ENCODE assay signal across 9 cellular contexts in the genomic region with DNA sequence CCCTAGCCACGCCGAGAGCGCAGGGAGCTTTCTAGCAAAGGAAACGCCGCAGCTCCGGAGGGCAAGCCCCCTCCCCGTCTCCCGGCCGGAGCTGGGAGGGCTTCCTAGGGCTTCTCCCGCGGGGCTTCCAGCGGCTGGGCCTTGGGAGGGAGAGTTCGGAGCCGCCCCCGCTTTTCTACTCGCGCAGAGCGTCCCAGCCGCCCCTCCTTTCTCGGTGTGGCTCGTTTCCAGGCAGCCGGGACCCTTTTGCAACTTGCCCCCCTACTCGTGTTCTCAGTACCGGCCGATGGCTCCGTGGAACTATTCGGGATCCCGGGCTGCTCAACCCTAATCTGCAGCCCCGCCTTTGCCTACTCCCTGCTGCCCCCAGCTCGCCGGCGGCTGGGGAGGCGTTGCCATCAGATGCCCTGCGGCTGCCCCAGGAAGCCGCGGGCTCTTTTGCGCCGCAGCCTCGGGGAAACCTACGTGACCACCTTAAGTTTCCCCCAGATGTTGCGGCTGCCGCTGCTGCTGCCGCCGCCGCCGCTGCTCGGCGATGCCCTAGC. TPM values are rescaled to one million over a fixed set of nuclear protein-coding genes. Genes with fewer than 3 reads are reported as not detected.
DNase-seq lines count a peak whose midpoint lies in the region; ATAC-seq, FAIRE-seq and TF ChIP-seq lines count a peak whose summit lies in the region.
"Had no signal": no experiment of that assay in that cellular context is flagged by ENCODE, and none has a peak within 500 bp of the region (broad histone marks: within the 10 kb centered on the region; RNA-seq: fewer than 3 reads in every experiment).

No MANE protein-coding gene starts in this region.

- H3K4me1 ChIP-seq in colonic mucosa: no peaks in the 10 kb centered on the region
- peaks cover 30% of the 10 kb centered on the region for H3K4me1 ChIP-seq in HepG2 (ENCODE audit: insufficient read depth, low read length)

- TF ChIP-seq RAD21 in HepG2 (CRISPR knock-in tag; IDR thresholded peaks at IDR 0.05): no peak

- 1% methylated on average over 28 of the region's 48 CpGs for WGBS in HepG2 (ENCODE audit: low lambda C conversion rate)

- in situ Hi-C loops in KBM-7 (cut with MboI; ENCODE audit: low pct_unique_long_range_greater_than_20kb, low sequenced_read_pairs): loop anchor here (25.0 kb wide), 1 partner anchor 253 kb away; no protein-coding TSS in a partner anchor
- in situ Hi-C loops in HepG2 (cut with HindIII; ENCODE audit: extremely low pct_ligation_motif_present, low pct_unique_long_range_greater_than_20kb): loop anchor here (25.0 kb wide), 1 partner anchor 853 kb away; no protein-coding TSS in a partner anchor

- no peak for TF ChIP-seq CTCF in colonic mucosa (IDR thresholded peaks at IDR 0.05)
- no peak for TF ChIP-seq CTCF in HepG2 (CRISPR knock-in tag; IDR thresholded peaks at IDR 0.05)

- H3K9me3 ChIP-seq in colonic mucosa (no peaks in the 10 kb centered on the region), HepG2 (ENCODE audit: low read length) (no peaks in the 10 kb centered on the region)

- H2AFZ ChIP-seq in HepG2 (ENCODE audit: low read length): no peak overlapping the region

- peak; percentile 38 for ATAC-seq in GM21576 (IDR thresholded peaks at IDR 0.05; ENCODE audit: unreplicated experiment)
- ATAC-seq in HepG2: peak; percentile 50

- intact Hi-C loops in colonic mucosa (cut with DNase I): loop anchor here (10.0 kb wide), 1 partner anchor 251 kb away; no protein-coding TSS in a partner anchor
- intact Hi-C loops in HepG2 (cut with micrococcal nuclease; ENCODE audit: unreplicated experiment): loop anchor here (2.0 to 10.0 kb wide), 4 partner anchors 145 to 721 kb away; no protein-coding TSS in a partner anchor

- H4K20me1 ChIP-seq in HepG2 (ENCODE audit: insufficient read depth, low read length): no peaks in the 10 kb centered on the region

- H3K4me3 ChIP-seq in colonic mucosa: peak overlapping the region; percentile 72
- H3K4me3 ChIP-seq in HepG2 (replicated peaks in 1 of 3; ENCODE audit: insufficient read depth in 1 of 3, low read depth in 2 of 3, low read length in 3 of 3): peak overlapping the region; percentile 51 to 77 (median 63)

- BruUV-seq in HepG2 (replicated peaks; lab: Mats Ljungman, UMichigan): no TSS peak

- H3K27me3 ChIP-seq in colonic mucosa (no peaks in the 10 kb centered on the region), HepG2 (ENCODE audit: control insufficient read depth in 1 of 2, insufficient read depth in 2 of 2, low read length in 2 of 2) (peaks cover 20 to 62% of the 10 kb centered on the region in 2 experiments)

- no peak for TF ChIP-seq EP300 in HepG2 (IDR thresholded peaks at IDR 0.05; ENCODE audit: low read depth in 2 of 2, low read length in 2 of 2)
- no peak for TF ChIP-seq EP300 in HepG2 (CRISPR knock-in tag; IDR thresholded peaks at IDR 0.05; ENCODE audit: borderline replicate concordance)

- no peak for TF ChIP-seq POLR2A in HepG2 (IDR thresholded peaks at IDR 0.05; ENCODE audit: insufficient read depth in 1 of 2, low read depth in 2 of 2, low read length in 2 of 2)

- FAIRE-seq in HepG2 (lab: Jason Lieb, UNC): no peak
- FAIRE-seq: A204.1 had no signal

- CTCF ChIA-PET in HepG2 (lab: Yijun Ruan, JAX; ENCODE audit: low intra/inter-chr PET ratio, low total read pairs): interaction anchor here (1.8 kb wide), 1 partner anchor 255 kb away, joined by 8 read pairs; no protein-coding TSS in a partner anchor

- no peaks in the 10 kb centered on the region for H3K36me3 ChIP-seq in colonic mucosa
- H3K36me3 ChIP-seq in HepG2 (replicated peaks in 1 of 2; ENCODE audit: control insufficient read depth in 1 of 2, insufficient read depth in 2 of 2, low read length in 2 of 2): no peaks in the 10 kb centered on the region

- H3K27ac ChIP-seq in colonic mucosa (peak overlapping the region; percentile 98), HepG2 (ENCODE audit: extremely low read length, insufficient read depth, low read length) (no peak overlapping the region)

- H3K79me2 ChIP-seq in HepG2 (ENCODE audit: insufficient read depth, low read length): no peaks in the 10 kb centered on the region

- POLR2A ChIA-PET in HepG2 (lab: Yijun Ruan, JAX): no interaction called here

- H3K4me2 ChIP-seq in HepG2 (ENCODE audit: low read depth, low read length): peak overlapping the region; percentile 92

- H3K9ac ChIP-seq in colonic mucosa (ENCODE audit: low read depth in 2 of 2, low read length in 2 of 2) (peak overlapping the region; percentile 98 to 99), HepG2 (ENCODE audit: insufficient read depth, low read depth, low read length) (0 out of 2 replicates have a peak overlapping the region, but pooled peaks have one; percentile 27)

- DNase-seq in DMS 273 (lab: John Stamatoyannopoulos, UW; ENCODE audit: unreplicated experiment) (peak; percentile 89), DMS 273 treated with DMSO at 0.1 percent for 48 hours (lab: John Stamatoyannopoulos, UW) (no peak), KBM-7 (peak; percentile 72), UCSD-AML1 (lab: John Stamatoyannopoulos, UW; ENCODE audit: unreplicated experiment) (peak; percentile 97), colonic mucosa (peak; percentile 65), HepG2 (ENCODE audit: low spot score) (peak; percentile 15)
- DNase-seq in stimulated activated CD8-positive, alpha-beta memory T cell treated with anti-CD3 and anti-CD28 coated beads, Interleukin-4, amount 100 ng/mL, for 24 hours (ENCODE audit: low read depth): peak; percentile 71

TF ChIP-seq in HepG2, 621 proteins besides CTCF, POLR2A, EP300 and RAD21 (continues in another document):
- TF ChIP-seq AGO1 (IDR thresholded peaks at IDR 0.05; ENCODE audit: low read depth, low read length, poor library complexity, severe bottlenecking) (peak; percentile 53), ZSCAN9 (CRISPR knock-in tag; IDR thresholded peaks at IDR 0.05; ENCODE audit: borderline replicate concordance) (no peak), ZFAT (CRISPR knock-in tag; conservative IDR thresholded peaks at IDR 0.05) (no peak), PLSCR1 (CRISPR knock-in tag; IDR thresholded peaks at IDR 0.05; ENCODE audit: borderline replicate concordance) (no peak), ZFP91 (CRISPR knock-in tag; IDR thresholded peaks at IDR 0.05; ENCODE audit: borderline replicate concordance) (peak; percentile 29; the same call in 1 of the 2 replicates), WIZ (CRISPR knock-in tag; IDR thresholded peaks at IDR 0.05) (no peak), SRSF1 (optimal IDR thresholded peaks at IDR 0.05; ENCODE audit: low read depth, low read length) (peak; percentile 56), ZNF484 (CRISPR knock-in tag; IDR thresholded peaks at IDR 0.05; ENCODE audit: borderline replicate concordance, low read depth) (no peak), BCL6 (CRISPR knock-in tag; IDR thresholded peaks at IDR 0.05) (0 out of 2 replicates have a peak, but pooled peaks have one; percentile 20), NAIF1 (CRISPR knock-in tag; IDR thresholded peaks at IDR 0.05; ENCODE audit: borderline replicate concordance) (peak; percentile 91; the same call in 1 of the 2 replicates), GATA4 (IDR thresholded peaks at IDR 0.05; ENCODE audit: borderline replicate concordance, low read depth) (no peak), JUND (CRISPR knock-in tag; IDR thresholded peaks at IDR 0.05) (no peak)

RNA-seq across cellular contexts. Expression of gene NR4A2, which starts 1.5 kb away (rescaled TPM):
- 1 to 10 TPM; 2.6 to 4.7 TPM for total RNA-seq in colonic mucosa
- total RNA-seq in HepG2 (2016; rRNA removed; fragmentation: Illumina TruSeq; extraction: Trizol): not detected in 2 replicates
- total RNA-seq in HepG2 (2016; cell fraction: cytosol; rRNA removed; fragmentation: Illumina TruSeq; extraction: Trizol; ENCODE audit: low read depth): not detected in 2 replicates
- not detected in 2 replicates for total RNA-seq in HepG2 (2016; cell fraction: insoluble cytoplasmic fraction; rRNA removed; fragmentation: Illumina TruSeq; extraction: Trizol)
- total RNA-seq in HepG2 (2016; cell fraction: membrane; rRNA removed; fragmentation: Illumina TruSeq; extraction: Trizol): 0.03 TPM in 1 of 2 replicates, not detected in the other
- not detected in 2 replicates for total RNA-seq in HepG2 (2016; cell fraction: nucleus; rRNA removed; fragmentation: Illumina TruSeq; extraction: Trizol)
- polyA plus RNA-seq in HepG2 (2011; rRNA removed): 0.13 TPM in 1 of 2 replicates, not detected in the other
- polyA plus RNA-seq in HepG2 (2011; cell fraction: cytosol; rRNA removed): not detected in 2 replicates
- polyA plus RNA-seq in HepG2 (2011; cell fraction: nucleus; rRNA removed): 0.14 and 0.27 TPM in 2 replicates
- polyA plus RNA-seq in HepG2 (2012): 0.07 TPM in 1 of 2 replicates, not detected in the other
- polyA plus RNA-seq in HepG2 (2016; cell fraction: cytosol; fragmentation: Illumina TruSeq; extraction: Trizol; ENCODE audit: low read depth): not detected in 2 replicates
- not detected in 2 replicates for polyA plus RNA-seq in HepG2 (2016; cell fraction: insoluble cytoplasmic fraction; fragmentation: Illumina TruSeq; extraction: Trizol; ENCODE audit: low read depth)
- not detected in 2 replicates for polyA plus RNA-seq in HepG2 (2016; cell fraction: membrane; fragmentation: Illumina TruSeq; extraction: Trizol; ENCODE audit: low read depth)
- polyA plus RNA-seq in HepG2 (2016; cell fraction: nucleus; fragmentation: Illumina TruSeq; extraction: Trizol; ENCODE audit: insufficient read depth, low read depth): 0.13 and 0.21 TPM in 2 replicates
- 9.7 TPM in 1 of 2 replicates, not detected in the other for polyA minus RNA-seq in HepG2 (2011; rRNA and poly(A)+ RNA removed; ENCODE audit: low replicate concordance)
- 0.20 TPM in 1 of 2 replicates, not detected in the other for polyA minus RNA-seq in HepG2 (2011; cell fraction: cytosol; rRNA and poly(A)+ RNA removed)
- 0.99 TPM in 1 of 2 replicates, not detected in the other for polyA minus RNA-seq in HepG2 (2011; cell fraction: nucleus; rRNA and poly(A)+ RNA removed)
